In genomic region chr18:55582325-55582724, GRCh38 we compare ENCODE assay signal across 12 cellular contexts. TPM values are rescaled to one million over a fixed set of nuclear protein-coding genes. Genes with fewer than 3 reads are reported as not detected.
DNase-seq lines count a peak whose midpoint lies in the region; TF ChIP-seq lines count a peak whose summit lies in the region.
"Had no signal": no experiment of that assay in that cellular context is flagged by ENCODE, and none has a peak within 500 bp of the region (broad histone marks: within the 10 kb centered on the region; RNA-seq: fewer than 3 reads in every experiment).

No MANE protein-coding gene starts in this region.

- H3K27me3 Mint-ChIP-seq in progenitor cell of endocrine pancreas = no peaks in the 10 kb centered on the region

- POLR2A ChIA-PET in HEK293 (lab: Yijun Ruan, JAX) = no interaction called here

- CTCF ChIA-PET in HEK293 (lab: Yijun Ruan, JAX) = interaction anchor here (0.7 to 2.7 kb wide), 5 partner anchors 82 to 348 kb away, joined by 3 to 8 read pairs (median 5); no protein-coding TSS in a partner anchor

- H3K27ac ChIP-seq in HEK293 (ENCODE audit: extremely low read depth, low read depth, low read length) (no peak overlapping the region), brain microvascular endothelial cell (no peak overlapping the region)
- H3K27ac ChIP-seq: left lung, RWPE1 had no signal

- H3K36me3 ChIP-seq in HEK293 (ENCODE audit: control insufficient read depth in 2 of 2, insufficient read depth in 1 of 2, low read length in 2 of 2) (peaks cover 0 to 2% of the 10 kb centered on the region in 2 experiments; a peak in 2 of 3 replicates), endocrine pancreas (ENCODE audit: control insufficient read depth, insufficient read depth, low read length) (no peaks in the 10 kb centered on the region), MG63 (no peaks in the 10 kb centered on the region), brain microvascular endothelial cell (replicated peaks) (no peaks in the 10 kb centered on the region)
- H3K36me3 ChIP-seq: left lung had no signal

- no peak overlapping the region for H3K4me3 ChIP-seq in HEK293 (ENCODE audit: low read depth, low read length)
- peak overlapping the region; percentile 2 for H3K4me3 ChIP-seq in endocrine pancreas (ENCODE audit: control insufficient read depth, insufficient read depth, low read length)
- no peak overlapping the region for H3K4me3 ChIP-seq in MG63
- H3K4me3 ChIP-seq in brain microvascular endothelial cell (ENCODE audit: low read depth, low read length) = no peak overlapping the region
- H3K4me3 ChIP-seq: left lung had no signal

- no peaks in the 10 kb centered on the region for H3K27me3 ChIP-seq in endocrine pancreas (ENCODE audit: control insufficient read depth, insufficient read depth, low read length)
- no peaks in the 10 kb centered on the region for H3K27me3 ChIP-seq in MG63
- no peaks in the 10 kb centered on the region for H3K27me3 ChIP-seq in brain microvascular endothelial cell (replicated peaks)
- H3K27me3 ChIP-seq: left lung had no signal

- peak overlapping the region; percentile 90 for H3K27ac Mint-ChIP-seq in progenitor cell of endocrine pancreas
- H3K27ac Mint-ChIP-seq: CD4-positive, alpha-beta memory T cell had no signal

- peaks cover 1% of the 10 kb centered on the region for H3K36me3 Mint-ChIP-seq in progenitor cell of endocrine pancreas (ENCODE audit: insufficient read depth)
- H3K36me3 Mint-ChIP-seq: CD4-positive, alpha-beta memory T cell had no signal

- TF ChIP-seq CTCF in HEK293 (tag by site-specific recombination; IDR thresholded peaks at IDR 0.05) (no peak), progenitor cell of endocrine pancreas (IDR thresholded peaks at IDR 0.05; ENCODE audit: unreplicated experiment) (no peak), brain microvascular endothelial cell (IDR thresholded peaks at IDR 0.05; ENCODE audit: low read depth, low read length, missing control alignments) (no peak)

- H3K9me3 Mint-ChIP-seq in progenitor cell of endocrine pancreas (ENCODE audit: low read depth) = no peaks in the 10 kb centered on the region

- in situ Hi-C loops in brain microvascular endothelial cell (cut with HindIII; ENCODE audit: low pct_ligation_motif_present, low sequenced_read_pairs) = no loop called here

- H3K9me3 ChIP-seq in HEK293 (ENCODE audit: control insufficient read depth, insufficient read depth, low read depth, low read length) (no peaks in the 10 kb centered on the region), endocrine pancreas (ENCODE audit: control insufficient read depth, low read length) (no peaks in the 10 kb centered on the region), MG63 (no peaks in the 10 kb centered on the region)
- H3K9me3 ChIP-seq: left lung had no signal

- H3K9ac ChIP-seq in endocrine pancreas (ENCODE audit: control insufficient read depth, insufficient read depth, low read length) = no peak overlapping the region

- peaks cover 55% of the 10 kb centered on the region for H3K4me1 Mint-ChIP-seq in progenitor cell of endocrine pancreas (ENCODE audit: low read depth)

- H3K4me1 ChIP-seq in HEK293 (ENCODE audit: control insufficient read depth, insufficient read depth, low read length) = peaks cover 32% of the 10 kb centered on the region
- peaks cover 24% of the 10 kb centered on the region for H3K4me1 ChIP-seq in endocrine pancreas (ENCODE audit: control insufficient read depth, insufficient read depth, low read length)

- peak overlapping the region; percentile 2 for H3K4me3 Mint-ChIP-seq in progenitor cell of endocrine pancreas (ENCODE audit: low read depth)
- H3K4me3 Mint-ChIP-seq: CD4-positive, alpha-beta memory T cell had no signal

- DNase-seq in NCI-H526 treated with DMSO at 0.1 percent for 48 hours (lab: John Stamatoyannopoulos, UW) (peak; percentile 70), progenitor cell of endocrine pancreas (ENCODE audit: low spot score, unreplicated experiment) (no peak), AG08396 (ENCODE audit: low spot score) (no peak), MG63 (no peak), brain microvascular endothelial cell (no peak)
- DNase-seq in activated effector memory CD4-positive, alpha-beta T cell treated with anti-CD3 and anti-CD28 coated beads, Interleukin-2, amount 50 U/mL, for 16 hours = no peak
- DNase-seq: activated CD4-positive, alpha-beta T cell treated with anti-CD3 and anti-CD28 coated beads, Interleukin-2, amount 50 U/mL, for 4 hours; CD4-positive, alpha-beta memory T cell; left lung had no signal

TF ChIP-seq in HEK293, 187 proteins besides CTCF, POLR2A, EP300 and RAD21 (continues in another document):
- TF ChIP-seq PRDM6 (tag by site-specific recombination; IDR thresholded peaks at IDR 0.05) = peak; percentile 63
- TF ChIP-seq ZNF175 (tag by site-specific recombination; IDR thresholded peaks at IDR 0.05) = no peak
- TF ChIP-seq ZSCAN18 (tag by site-specific recombination; IDR thresholded peaks at IDR 0.05) = no peak
- TF ChIP-seq HOXC10 (CRISPR knock-in tag; IDR thresholded peaks at IDR 0.05) = no peak
- no peak for TF ChIP-seq ZNF449 (tag by site-specific recombination; IDR thresholded peaks at IDR 0.05)
- TF ChIP-seq ZNF112 (tag by site-specific recombination; IDR thresholded peaks at IDR 0.05) = no peak
- peak; percentile 48; the same call in 1 of the 2 replicates for TF ChIP-seq IKZF3 (tag by site-specific recombination; IDR thresholded peaks at IDR 0.05)
- no peak for TF ChIP-seq PRDM4 (tag by site-specific recombination; IDR thresholded peaks at IDR 0.05)
- TF ChIP-seq ZNF544 (tag by site-specific recombination; IDR thresholded peaks at IDR 0.05) = no peak

RNA-seq across cellular contexts. Expression of gene TCF4, which starts 5.7 kb away (rescaled TPM):
- 56.8 and 61.3 TPM in 2 replicates for total RNA-seq in progenitor cell of endocrine pancreas
- total RNA-seq in MG63 (2014; rRNA removed; shearing (Covaris generic); ENCODE audit: low replicate concordance) = 20.3 and 43.1 TPM in 2 replicates
